8 cellular contexts compared by ENCODE assay signal in genomic region chr3:133926736-133927542, GRCh38. TPM values are rescaled to one million over a fixed set of nuclear protein-coding genes. Genes with fewer than 3 reads are reported as not detected.
DNase-seq lines count a peak whose midpoint lies in the region; ATAC-seq and TF ChIP-seq lines count a peak whose summit lies in the region.

No MANE protein-coding gene starts in this region.

- H3K36me3 ChIP-seq in IMR-90 (ENCODE audit: control insufficient read depth, insufficient read depth, low read length), result no peaks in the 10 kb centered on the region
- H3K36me3 ChIP-seq in effector memory CD4-positive, alpha-beta T cell (ENCODE audit: control insufficient read depth, insufficient read depth, low read length), result no peaks in the 10 kb centered on the region
- no peaks in the 10 kb centered on the region for H3K36me3 ChIP-seq in Caco-2 (ENCODE audit: control insufficient read depth, insufficient read depth, low read length)

- H4K8ac ChIP-seq in IMR-90 (ENCODE audit: low read depth in 2 of 2, low read length in 2 of 2), result peak overlapping the region in 1 of 2 experiments; percentile 71; a peak in 1 of 4 replicates

- peak; percentile 4 for ATAC-seq in IMR-90 (ENCODE audit: low read depth)
- no peak for ATAC-seq in natural killer cell

- no peak overlapping the region; the same call in 1 of the 2 replicates for H3K27ac ChIP-seq in IMR-90 (ENCODE audit: insufficient read depth, low read length)
- no peak overlapping the region for H3K27ac ChIP-seq in effector memory CD4-positive, alpha-beta T cell (ENCODE audit: insufficient read depth, low read length, poor library complexity, severe bottlenecking)

- H2AK9ac ChIP-seq in IMR-90 (replicated peaks; ENCODE audit: low read depth, low read length, poor library complexity), result peak overlapping the region; percentile 12

- H3K9me3 Mint-ChIP-seq in natural killer cell (no peaks in the 10 kb centered on the region), Caco-2 (ENCODE audit: unreplicated experiment) (no peaks in the 10 kb centered on the region)

- H3K14ac ChIP-seq in IMR-90 (replicated peaks; ENCODE audit: low read depth, low read length), result peak overlapping the region; percentile 22; the same call in 1 of the 2 replicates

- dilution Hi-C loops in IMR-90 (cut with HindIII; ENCODE audit: low sequenced_read_pairs, unreplicated experiment), result no loop called here

- H3K23ac ChIP-seq in IMR-90 (ENCODE audit: low read depth, low read length), result no peak overlapping the region

- H2BK20ac ChIP-seq in IMR-90 (ENCODE audit: low read depth, low read length), result no peak overlapping the region

- in situ Hi-C loops in IMR-90 (cut with MboI; ENCODE audit: low sequenced_read_pairs), result loop anchor here (10.0 to 25.0 kb wide), 2 partner anchors 112 to 1190 kb away; no protein-coding TSS in a partner anchor

- H3K9me3 ChIP-seq in IMR-90 (ENCODE audit: control insufficient read depth, insufficient read depth, low read length) (no peaks in the 10 kb centered on the region), Caco-2 (no peaks in the 10 kb centered on the region)
- H3K9me3 ChIP-seq in effector memory CD4-positive, alpha-beta T cell (ENCODE audit: control insufficient read depth, low read length), result no peaks in the 10 kb centered on the region

- DNase-seq in NCI-H82 (lab: John Stamatoyannopoulos, UW), result peak; percentile 50
- DNase-seq in NCI-H82 treated with DMSO at 0.1 percent for 48 hours (lab: John Stamatoyannopoulos, UW; ENCODE audit: unreplicated experiment), result no peak
- no peak for DNase-seq in IMR-90
- DNase-seq in effector memory CD4-positive, alpha-beta T cell, result no peak
- DNase-seq in natural killer cell, result no peak
- no peak for DNase-seq in Caco-2
- DNase-seq in NCI-H2107 treated with DMSO at 0.1 percent for 48 hours (lab: John Stamatoyannopoulos, UW; ENCODE audit: unreplicated experiment), result no peak
- no peak for DNase-seq in GDM1 (lab: John Stamatoyannopoulos, UW)

- H2BK5ac ChIP-seq in IMR-90 (ENCODE audit: low read depth, low read length, poor library complexity, severe bottlenecking), result no peak overlapping the region

- H3K4me1 Mint-ChIP-seq in natural killer cell (peaks cover 5 to 17% of the 10 kb centered on the region in 2 donors), Caco-2 (ENCODE audit: low read depth, unreplicated experiment) (no peaks in the 10 kb centered on the region)

- peak overlapping the region; percentile 30; the same call in 1 of the 2 replicates for H2BK120ac ChIP-seq in IMR-90 (ENCODE audit: low read depth, low read length)

- H3K18ac ChIP-seq in IMR-90 (ENCODE audit: low read depth, low read length), result no peak overlapping the region

- no peak for TF ChIP-seq POLR2A in IMR-90 (IDR thresholded peaks at IDR 0.05; ENCODE audit: low read depth, low read length)

- peaks cover 2% of the 10 kb centered on the region; the same call in 1 of the 2 replicates for H3K9me1 ChIP-seq in IMR-90 (ENCODE audit: insufficient read depth, low read length)

- peak overlapping the region; percentile 33; the same call in 1 of the 2 replicates for H3K9ac ChIP-seq in IMR-90 (ENCODE audit: low read depth, low read length)

- H3K4me2 ChIP-seq in IMR-90 (ENCODE audit: low read depth, low read length), result peak overlapping the region; percentile 70

- H3K4me1 ChIP-seq in IMR-90 (ENCODE audit: control insufficient read depth, insufficient read depth, low read length), result no peaks in the 10 kb centered on the region
- peaks cover 8% of the 10 kb centered on the region for H3K4me1 ChIP-seq in effector memory CD4-positive, alpha-beta T cell (ENCODE audit: control insufficient read depth, insufficient read depth, low read length, poor library complexity, severe bottlenecking)
- no peaks in the 10 kb centered on the region for H3K4me1 ChIP-seq in Caco-2

- TF ChIP-seq CTCF in IMR-90 (conservative IDR thresholded peaks at IDR 0.05; ENCODE audit: low read depth, low read length) (no peak), natural killer cell (IDR thresholded peaks at IDR 0.05) (no peak), Caco-2 (IDR thresholded peaks at IDR 0.05; ENCODE audit: insufficient read depth in 1 of 2, low read depth in 1 of 2, low read length in 1 of 2, severe bottlenecking in 1 of 2, unreplicated experiment in 1 of 2) (no peak)

- WGBS in IMR-90 (ENCODE audit: extremely low coverage in 2 of 2, insufficient read length in 1 of 2), 2 experiments, result 58% methylated on average over 4 of the region's 35 CpGs; no CpG with 5 or more reads in 1 of the 2 experiments

- no peaks in the 10 kb centered on the region for H3K79me1 ChIP-seq in IMR-90 (ENCODE audit: low read depth in 1 of 2, low read length in 2 of 2)

- no peak overlapping the region for H3K4ac ChIP-seq in IMR-90 (ENCODE audit: low read depth, low read length)

- no peaks in the 10 kb centered on the region; the same call in 1 of the 2 replicates for H3K27me3 ChIP-seq in IMR-90 (ENCODE audit: control insufficient read depth, insufficient read depth, low read length)
- H3K27me3 ChIP-seq in effector memory CD4-positive, alpha-beta T cell (replicated peaks; ENCODE audit: control insufficient read depth, insufficient read depth, low read length, poor library complexity, severe bottlenecking), result peaks cover 8% of the 10 kb centered on the region
- H3K27me3 ChIP-seq in Caco-2 (replicated peaks; ENCODE audit: control insufficient read depth, insufficient read depth, low read length), result no peaks in the 10 kb centered on the region

- H3K36me3 Mint-ChIP-seq in natural killer cell (no peaks in the 10 kb centered on the region), Caco-2 (ENCODE audit: insufficient read depth, unreplicated experiment) (no peaks in the 10 kb centered on the region)

- no peak overlapping the region for H4K5ac ChIP-seq in IMR-90 (ENCODE audit: low read depth, low read length)

- no peak overlapping the region for H2BK15ac ChIP-seq in IMR-90 (ENCODE audit: low read depth, low read length)

- no peaks in the 10 kb centered on the region for H4K20me1 ChIP-seq in IMR-90 (ENCODE audit: insufficient read depth, low read length)

- H2AK5ac ChIP-seq in IMR-90 (ENCODE audit: low read depth, low read length), result no peak overlapping the region

- CTCF ChIA-PET in IMR-90 (lab: Yijun Ruan, JAX), result no interaction called here
- CTCF ChIA-PET in Caco-2 (lab: Charles Lee), result no interaction called here

- no peak overlapping the region for H3K56ac ChIP-seq in IMR-90 (ENCODE audit: extremely low read depth, insufficient read depth, low read length)

- POLR2A ChIA-PET in IMR-90 (lab: Charles Lee; ENCODE audit: unreplicated experiment), result no interaction called here
- POLR2A ChIA-PET in Caco-2 (lab: Charles Lee), result no interaction called here

- peak overlapping the region; percentile 51 for H3K4me3 ChIP-seq in IMR-90 (ENCODE audit: insufficient read depth, low read depth, low read length)
- peak overlapping the region; percentile 42 for H3K4me3 ChIP-seq in effector memory CD4-positive, alpha-beta T cell (ENCODE audit: insufficient read depth, low read depth, low read length, poor library complexity, severe bottlenecking)
- H3K4me3 ChIP-seq in Caco-2 (ENCODE audit: low read depth, low read length), result no peak overlapping the region

- TF ChIP-seq RAD21 in IMR-90 (IDR thresholded peaks at IDR 0.05; ENCODE audit: low read length), result no peak

- no TSS peak for BruUV-seq in IMR-90 (replicated peaks; lab: Mats Ljungman, UMichigan)
- BruUV-seq in Caco-2 (replicated peaks; lab: Mats Ljungman, UMichigan), result no TSS peak

- H2AFZ ChIP-seq in IMR-90 (replicated peaks; ENCODE audit: low read length, poor library complexity), result peak overlapping the region; percentile 90

- no peak overlapping the region for H4K91ac ChIP-seq in IMR-90 (ENCODE audit: insufficient read depth, low read depth, low read length)

- peaks cover 18 to 21% of the 10 kb centered on the region in 2 donors for H3K27me3 Mint-ChIP-seq in natural killer cell (ENCODE audit: low read depth in 2 of 2)
- H3K27me3 Mint-ChIP-seq in Caco-2 (ENCODE audit: insufficient read depth, unreplicated experiment), result no peaks in the 10 kb centered on the region

- peak overlapping the region in 1 of 2 donors; percentile 52 for H3K27ac Mint-ChIP-seq in natural killer cell
- H3K27ac Mint-ChIP-seq in Caco-2 (ENCODE audit: unreplicated experiment), result no peak overlapping the region

- intact Hi-C loops in IMR-90 (cut with micrococcal nuclease) (loop anchor here (1.0 to 5.0 kb wide), 2 partner anchors 108 to 1195 kb away; no protein-coding TSS in a partner anchor), natural killer cell (cut with micrococcal nuclease) (loop anchor here (5.0 kb wide), 2 partner anchors 110 to 1200 kb away; no protein-coding TSS in a partner anchor), Caco-2 (cut with micrococcal nuclease; ENCODE audit: unreplicated experiment) (no loop called here)

- H3K4me3 Mint-ChIP-seq in natural killer cell, result peak overlapping the region; percentile 81
- no peak overlapping the region for H3K4me3 Mint-ChIP-seq in Caco-2 (ENCODE audit: unreplicated experiment)

TF ChIP-seq in IMR-90, 13 proteins besides CTCF, POLR2A, EP300 and RAD21:
- no peak for TF ChIP-seq SMC3 (IDR thresholded peaks at IDR 0.05; ENCODE audit: low read depth, low read length)
- no peak for TF ChIP-seq USF2 (IDR thresholded peaks at IDR 0.05; ENCODE audit: low read depth, low read length)
- no peak for TF ChIP-seq RCOR1 (IDR thresholded peaks at IDR 0.05; ENCODE audit: insufficient replicate concordance, low read length)
- TF ChIP-seq CHD1 (IDR thresholded peaks at IDR 0.05; ENCODE audit: low read depth, low read length), result no peak

RNA-seq across cellular contexts. Expression of gene RAB6B, which starts 31.3 kb away (rescaled TPM):
- total RNA-seq in IMR-90 (2012; rRNA removed) (0.18 and 0.28 TPM in 2 replicates), natural killer cell (1 to 10 TPM; 1.4 to 2.7 (median 1.6) TPM), Caco-2 (2022) (2.5 and 3.2 TPM in 2 replicates)
- 1.2 and 1.4 TPM in 2 replicates for polyA plus RNA-seq in IMR-90 (2012; rRNA removed)
- polyA plus RNA-seq in IMR-90 (2012; cell fraction: cytosol; rRNA removed), result 0.84 and 1.3 TPM in 2 replicates
- polyA plus RNA-seq in IMR-90 (2012; cell fraction: nucleus; rRNA removed; ENCODE audit: low replicate concordance), result 0.74 and 1.2 TPM in 2 replicates
